24 cellular contexts compared by ENCODE assay signal in the genomic region with DNA sequence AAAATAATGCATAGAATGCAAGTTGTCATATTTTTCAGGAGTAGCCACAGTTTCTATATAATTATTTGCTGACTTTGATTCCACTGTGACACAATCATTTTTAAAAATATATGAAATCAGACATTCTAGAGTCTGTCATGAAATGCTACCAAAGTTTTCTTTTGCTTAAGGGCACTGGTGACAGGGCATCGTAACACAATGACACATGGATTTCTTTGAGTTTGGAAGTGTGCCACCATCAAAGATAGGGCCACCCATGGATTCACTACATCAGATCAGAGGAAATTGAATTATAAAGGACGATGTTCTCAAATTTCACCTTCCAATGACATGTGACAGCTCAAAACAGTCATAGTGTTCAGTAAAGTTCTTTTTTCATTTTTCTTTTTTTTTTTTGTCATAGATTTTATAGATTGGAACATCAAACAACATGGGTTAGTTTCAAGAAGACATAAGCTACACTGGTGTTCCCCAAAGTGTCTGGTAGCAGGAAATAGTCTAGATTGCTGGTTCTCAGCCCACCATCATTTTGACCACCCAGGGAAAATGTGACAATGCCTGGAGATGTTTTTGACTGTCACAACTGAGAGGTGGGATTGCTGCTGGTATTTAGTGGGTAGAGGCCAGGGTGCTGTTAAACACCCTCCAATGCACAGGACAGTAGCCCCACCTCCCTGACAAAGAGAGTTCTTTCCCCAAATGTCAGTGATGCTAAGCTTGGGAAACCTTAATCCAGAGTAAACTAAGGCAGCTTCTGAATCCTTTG.
"Had no signal": no experiment of that assay in that cellular context is flagged by ENCODE, and none has a peak within 500 bp of the region (broad histone marks: within the 10 kb centered on the region; RNA-seq: fewer than 3 reads in every experiment).

No MANE protein-coding gene starts in this region.

- FAIRE-seq: colon, frontal cortex had no signal

- H3K27me3 ChIP-seq: breast epithelium, esophagus muscularis mucosa, left lung, transverse colon had no signal

- H3K4me1 Mint-ChIP-seq: central memory CD8-positive, alpha-beta T cell; naive B cell; T-helper 17 cell had no signal

- H3K9me3 Mint-ChIP-seq: central memory CD8-positive, alpha-beta T cell had no signal

- H3K4me3 Mint-ChIP-seq: central memory CD8-positive, alpha-beta T cell; naive B cell; T-helper 17 cell had no signal

- ATAC-seq: activated CD4-positive, CD25-positive, alpha-beta regulatory T cell treated with anti-CD3 and anti-CD28 coated beads, Interleukin-2, amount 50 U/mL, for 24 hours; right cardiac atrium; T-helper 17 cell had no signal

- H2AFZ ChIP-seq: parathyroid adenoma had no signal

- H3K36me3 Mint-ChIP-seq: naive B cell had no signal

- DNase-seq: activated gamma-delta T cell; activated T-cell treated with anti-CD3 and anti-CD28 coated beads, Interleukin-2, amount 50 U/mL, for 48 hours; effector memory CD4-positive, alpha-beta T cell; glutamatergic neuron; hippocampal formation; kidney glomerular epithelial cell; left lung; naive B cell; nucleus accumbens; right cardiac atrium; stimulated activated CD4-positive, alpha-beta T cell treated with anti-CD3 and anti-CD28 coated beads, Interleukin-12 subunit alpha, Interleukin-12 subunit beta, amount 100 ng/mL, for 4 hours; stimulated activated CD4-positive, alpha-beta T cell treated with anti-CD3 and anti-CD28 coated beads, Interleukin-4, amount 100 ng/mL, for 4 hours; SW 1271; T-helper 17 cell; transverse colon had no signal

- H3K27ac Mint-ChIP-seq: naive B cell, T-helper 17 cell had no signal

- H3K79me2 ChIP-seq: parathyroid adenoma had no signal

- H3K4me1 ChIP-seq: breast epithelium, left lung, parathyroid adenoma, transverse colon had no signal

- H3K36me3 ChIP-seq: breast epithelium, esophagus muscularis mucosa, left lung, transverse colon had no signal

- H3K9ac ChIP-seq: parathyroid adenoma had no signal

- H3K27ac ChIP-seq: breast epithelium, esophagus muscularis mucosa, left lung, parathyroid adenoma, transverse colon, VCaP had no signal

- H3K4me3 ChIP-seq: breast epithelium, esophagus muscularis mucosa, left lung, lung, transverse colon had no signal

- H3K9me3 ChIP-seq: breast epithelium, esophagus muscularis mucosa, left lung, transverse colon had no signal
